Comparison of ENCODE assay signal across 14 cellular contexts in genomic region chr12:92362109-92362508, GRCh38.
DNase-seq lines count a peak whose midpoint lies in the region; ATAC-seq and TF ChIP-seq lines count a peak whose summit lies in the region.
"Had no signal": no experiment of that assay in that cellular context is flagged by ENCODE, and none has a peak within 500 bp of the region (broad histone marks: within the 10 kb centered on the region; RNA-seq: fewer than 3 reads in every experiment).

No MANE protein-coding gene starts in this region.

- H3K27me3 Mint-ChIP-seq in activated T-helper 2 cell treated with anti-CD3 and anti-CD28 coated beads, Interferon-gamma antibody, Interleukin-2, Interleukin-4, amounts not matched to agents 10 μg/mL and 5 μg/mL and 100 μg/mL, durations not matched to agents 14 hours and 24 hours and 36 hours (ENCODE audit: low read depth) = no peaks in the 10 kb centered on the region
- no peaks in the 10 kb centered on the region for H3K27me3 Mint-ChIP-seq in naive thymus-derived CD4-positive, alpha-beta T cell
- no peaks in the 10 kb centered on the region for H3K27me3 Mint-ChIP-seq in osteocyte (ENCODE audit: unreplicated experiment)

- TF ChIP-seq CTCF in GM06990 (IDR thresholded peaks at IDR 0.05; ENCODE audit: insufficient read depth, low read length, poor library complexity, severe bottlenecking) = no peak
- no peak for TF ChIP-seq CTCF in osteocyte (IDR thresholded peaks at IDR 0.05)

- H3K27ac Mint-ChIP-seq in activated T-helper 2 cell treated with anti-CD3 and anti-CD28 coated beads, Interferon-gamma antibody, Interleukin-2, Interleukin-4, amounts not matched to agents 10 μg/mL and 5 μg/mL and 100 μg/mL, durations not matched to agents 14 hours and 24 hours and 36 hours = peak overlapping the region; percentile 29
- H3K27ac Mint-ChIP-seq in naive thymus-derived CD4-positive, alpha-beta T cell = peak overlapping the region in 8 of 9 donors; percentile 96 to 99 (median 98)
- H3K27ac Mint-ChIP-seq in osteocyte (ENCODE audit: unreplicated experiment) = no peak overlapping the region

- ATAC-seq in naive thymus-derived CD4-positive, alpha-beta T cell = no peak
- no peak for ATAC-seq in HG03460 (IDR thresholded peaks at IDR 0.05; ENCODE audit: unreplicated experiment)

- peak overlapping the region; percentile 80; the same call in 1 of the 2 replicates for H3K9ac ChIP-seq in BLaER1

- peaks cover 56% of the 10 kb centered on the region for H3K4me1 ChIP-seq in BLaER1
- peaks cover 35 to 69% of the 10 kb centered on the region in 2 donors for H3K4me1 ChIP-seq in naive thymus-derived CD4-positive, alpha-beta T cell (ENCODE audit: control insufficient read depth in 2 of 2, insufficient read depth in 2 of 2, low read length in 2 of 2)
- H3K4me1 ChIP-seq in HAP-1 = no peaks in the 10 kb centered on the region
- H3K4me1 ChIP-seq: lower lobe of right lung had no signal

- H3K9me3 Mint-ChIP-seq in activated T-helper 2 cell treated with anti-CD3 and anti-CD28 coated beads, Interferon-gamma antibody, Interleukin-2, Interleukin-4, amounts not matched to agents 10 μg/mL and 5 μg/mL and 100 μg/mL, durations not matched to agents 14 hours and 24 hours and 36 hours = peaks cover 53% of the 10 kb centered on the region
- H3K9me3 Mint-ChIP-seq in naive thymus-derived CD4-positive, alpha-beta T cell = peaks cover 4 to 58% (median 31%) of the 10 kb centered on the region in 11 donors
- H3K9me3 Mint-ChIP-seq in osteocyte (ENCODE audit: unreplicated experiment) = no peaks in the 10 kb centered on the region

- DNase-seq in GM06990 (ENCODE audit: extremely low read depth, insufficient read length) = no peak
- no peak for DNase-seq in activated T-helper 2 cell treated with anti-CD3 and anti-CD28 coated beads, Interferon-gamma antibody, Interleukin-2, Interleukin-4, amounts not matched to agents 10 μg/mL and 5 μg/mL and 100 μg/mL, durations not matched to agents 14 hours and 24 hours and 36 hours (ENCODE audit: low spot score)
- no peak for DNase-seq in naive thymus-derived CD4-positive, alpha-beta T cell
- no peak for DNase-seq in osteocyte (ENCODE audit: extremely low spot score, unreplicated experiment)
- DNase-seq in HAP-1 (ENCODE audit: low spot score in 2 of 2) = no peak
- DNase-seq in stimulated activated CD4-positive, alpha-beta T cell treated with anti-CD3 and anti-CD28 coated beads, Interleukin-2, amount 100 ng/mL, for 24 hours = no peak
- DNase-seq: activated CD4-positive, alpha-beta T cell treated with anti-CD3 and anti-CD28 coated beads for 48 hours; activated effector memory CD4-positive, alpha-beta T cell treated with anti-CD3 and anti-CD28 coated beads, Interleukin-2, amount 50 U/mL, for 16 hours; lower lobe of right lung; NCI-H2171; Right ventricle myocardium superior; T-helper 9 cell had no signal

- peak overlapping the region; percentile 78 for H3K4me2 ChIP-seq in BLaER1

- in situ Hi-C loops in HAP-1 (cut with MboI; ENCODE audit: low sequenced_read_pairs) = no loop called here

- peaks cover 45% of the 10 kb centered on the region for H3K36me3 Mint-ChIP-seq in activated T-helper 2 cell treated with anti-CD3 and anti-CD28 coated beads, Interferon-gamma antibody, Interleukin-2, Interleukin-4, amounts not matched to agents 10 μg/mL and 5 μg/mL and 100 μg/mL, durations not matched to agents 14 hours and 24 hours and 36 hours (ENCODE audit: low read depth)
- peaks cover 5 to 60% (median 8%) of the 10 kb centered on the region in 5 donors for H3K36me3 Mint-ChIP-seq in naive thymus-derived CD4-positive, alpha-beta T cell
- no peaks in the 10 kb centered on the region for H3K36me3 Mint-ChIP-seq in osteocyte (ENCODE audit: unreplicated experiment)

- intact Hi-C loops in activated T-helper 2 cell treated with anti-CD3 and anti-CD28 coated beads, Interferon-gamma antibody, Interleukin-2, Interleukin-4, amounts not matched to agents 10 μg/mL and 5 μg/mL and 100 μg/mL, durations not matched to agents 14 hours and 24 hours and 36 hours (cut with micrococcal nuclease) = loop anchor here (5.0 kb wide), 1 partner anchor 215 kb away; the partner anchor contains the start of gene BTG1
- intact Hi-C loops in naive thymus-derived CD4-positive, alpha-beta T cell (cut with micrococcal nuclease) = loop anchor here (2.0 to 5.0 kb wide), 5 partner anchors 17 to 485 kb away; no protein-coding TSS in a partner anchor

- H3K36me3 ChIP-seq in BLaER1 (no peaks in the 10 kb centered on the region), GM06990 (ENCODE audit: control insufficient read depth, insufficient read depth, low read length) (no peaks in the 10 kb centered on the region), HAP-1 (replicated peaks) (no peaks in the 10 kb centered on the region)
- no peaks in the 10 kb centered on the region for H3K36me3 ChIP-seq in naive thymus-derived CD4-positive, alpha-beta T cell (ENCODE audit: control insufficient read depth in 2 of 3, insufficient read depth in 3 of 3, low read length in 3 of 3)
- H3K36me3 ChIP-seq: lower lobe of right lung had no signal

- H3K4me3 Mint-ChIP-seq in activated T-helper 2 cell treated with anti-CD3 and anti-CD28 coated beads, Interferon-gamma antibody, Interleukin-2, Interleukin-4, amounts not matched to agents 10 μg/mL and 5 μg/mL and 100 μg/mL, durations not matched to agents 14 hours and 24 hours and 36 hours (ENCODE audit: low read depth) = no peak overlapping the region
- H3K4me3 Mint-ChIP-seq in naive thymus-derived CD4-positive, alpha-beta T cell = peak overlapping the region in 9 of 10 donors; percentile 2 to 90 (median 41)
- H3K4me3 Mint-ChIP-seq in osteocyte (ENCODE audit: unreplicated experiment) = no peak overlapping the region

- H3K27me3 ChIP-seq in BLaER1 (no peaks in the 10 kb centered on the region), GM06990 (replicated peaks; ENCODE audit: control insufficient read depth, insufficient read depth, low read length) (no peaks in the 10 kb centered on the region), HAP-1 (ENCODE audit: low read depth) (peaks cover 20% of the 10 kb centered on the region)
- H3K27me3 ChIP-seq in naive thymus-derived CD4-positive, alpha-beta T cell (ENCODE audit: control insufficient read depth in 2 of 2, insufficient read depth in 2 of 2, low read length in 2 of 2) = no peaks in the 10 kb centered on the region

- CTCF ChIA-PET in naive thymus-derived CD4-positive, alpha-beta T cell (lab: Charles Lee) = interaction anchor here (0.6 kb wide), 1 partner anchor 378 kb away, joined by 3 read pairs; no protein-coding TSS in a partner anchor

- peak overlapping the region; percentile 93 for H3K27ac ChIP-seq in BLaER1
- H3K27ac ChIP-seq in naive thymus-derived CD4-positive, alpha-beta T cell (ENCODE audit: low read depth, low read length) = peak overlapping the region; percentile 69
- H3K27ac ChIP-seq: lower lobe of right lung had no signal

- peaks cover 40% of the 10 kb centered on the region for H3K4me1 Mint-ChIP-seq in activated T-helper 2 cell treated with anti-CD3 and anti-CD28 coated beads, Interferon-gamma antibody, Interleukin-2, Interleukin-4, amounts not matched to agents 10 μg/mL and 5 μg/mL and 100 μg/mL, durations not matched to agents 14 hours and 24 hours and 36 hours (ENCODE audit: low read depth)
- peaks cover 33 to 94% (median 85%) of the 10 kb centered on the region in 7 donors for H3K4me1 Mint-ChIP-seq in naive thymus-derived CD4-positive, alpha-beta T cell
- peaks cover 25% of the 10 kb centered on the region for H3K4me1 Mint-ChIP-seq in osteocyte (ENCODE audit: unreplicated experiment)

- H3K9me3 ChIP-seq in BLaER1 (peaks cover 4% of the 10 kb centered on the region; the same call in 1 of the 2 replicates), HAP-1 (no peaks in the 10 kb centered on the region)
- peaks cover 0 to 15% (median 0%) of the 10 kb centered on the region in 3 experiments for H3K9me3 ChIP-seq in naive thymus-derived CD4-positive, alpha-beta T cell (ENCODE audit: control insufficient read depth in 2 of 3, low read length in 3 of 3)
- H3K9me3 ChIP-seq: lower lobe of right lung had no signal

- H4K20me1 ChIP-seq in BLaER1 = no peaks in the 10 kb centered on the region

- POLR2A ChIA-PET in naive thymus-derived CD4-positive, alpha-beta T cell (lab: Charles Lee) = interaction anchor here (0.6 to 7.4 kb wide), 9 partner anchors 9 to 225 kb away, joined by 3 to 140 read pairs (median 14); partner anchors contain the start of gene BTG1

- H3K4me3 ChIP-seq in BLaER1 (peak overlapping the region; percentile 56; the same call in 1 of the 2 replicates), GM06990 (replicated peaks; ENCODE audit: low read depth, low read length) (peak overlapping the region; percentile 68), HAP-1 (no peak overlapping the region)
- peak overlapping the region; percentile 49 for H3K4me3 ChIP-seq in naive thymus-derived CD4-positive, alpha-beta T cell (ENCODE audit: low read length)
- H3K4me3 ChIP-seq: lower lobe of right lung had no signal

Comparison
In these comparisons a context has a peak if more than half of its experiments do, and no peak if none do; other contexts are left out.
1. H3K4me3 Mint-ChIP-seq: peak in naive thymus-derived CD4-positive, alpha-beta T cell (9 of 10); none in activated T-helper 2 cell treated with anti-CD3 and anti-CD28 coated beads, Interferon-gamma antibody, Interleukin-2, Interleukin-4, amounts not matched to agents 10 μg/mL and 5 μg/mL and 100 μg/mL, durations not matched to agents 14 hours and 24 hours and 36 hours (single experiment) and osteocyte (single experiment).